In genomic region chr20:14312001-14312400, GRCh38 we compare ENCODE assay signal across 21 cellular contexts. TPM values are rescaled to one million over a fixed set of nuclear protein-coding genes. Genes with fewer than 3 reads are reported as not detected.
"Had no signal": no experiment of that assay in that cellular context is flagged by ENCODE, and none has a peak within 500 bp of the region (broad histone marks: within the 10 kb centered on the region; RNA-seq: fewer than 3 reads in every experiment).

No MANE protein-coding gene starts in this region.

- H3K27ac ChIP-seq: HL-60, KMS-11, RWPE1 had no signal

- H3K36me3 Mint-ChIP-seq: IgD-negative memory B cell had no signal

- H3K9me3 ChIP-seq: SK-N-SH had no signal

- ATAC-seq: K562, Panc1 had no signal

- H3K27ac Mint-ChIP-seq: IgD-negative memory B cell had no signal

- DNase-seq: Kasumi-1, MM.1S, NCI-H1092 treated with DMSO at 0.1 percent for 48 hours, NCI-H1436, NCI-H1694, NCI-H187 treated with DMSO at 0.1 percent for 48 hours, NCI-H2029 treated with DMSO at 0.1 percent for 48 hours, NCI-H2171 treated with DMSO at 0.1 percent for 48 hours, NCI-H524, NCI-H526 treated with DMSO at 0.1 percent for 48 hours, NCI-H774, SHP77, SK-N-SH, SW 1271, T-helper 1 cell had no signal

- H3K27me3 Mint-ChIP-seq: IgD-negative memory B cell had no signal

- H3K4me3 Mint-ChIP-seq: IgD-negative memory B cell had no signal

- H3K9me2 ChIP-seq: SK-N-SH had no signal

- H3K4me2 ChIP-seq: KMS-11, SK-N-SH had no signal

- H3K4me3 ChIP-seq: K562 had no signal

- H3K9ac ChIP-seq: KMS-11, SK-N-SH had no signal

- H3K4me1 Mint-ChIP-seq: IgD-negative memory B cell had no signal

RNA-seq across cellular contexts. Expression of gene FLRT3, which starts 25.4 kb away (rescaled TPM):
- polyA plus RNA-seq: IgD-negative memory B cell, K562 had no signal
